In genomic region chr11:124108158-124108557, GRCh38 we compare ENCODE assay signal across 9 cellular contexts. TPM values are rescaled to one million over a fixed set of nuclear protein-coding genes. Genes with fewer than 3 reads are reported as not detected.
DNase-seq lines count a peak whose midpoint lies in the region; ATAC-seq and TF ChIP-seq lines count a peak whose summit lies in the region.
"Had no signal": no experiment of that assay in that cellular context is flagged by ENCODE, and none has a peak within 500 bp of the region (broad histone marks: within the 10 kb centered on the region; RNA-seq: fewer than 3 reads in every experiment).

No MANE protein-coding gene starts in this region.

- peak; percentile 74 for ATAC-seq in GM21367 (IDR thresholded peaks at IDR 0.05; ENCODE audit: unreplicated experiment)
- no peak for ATAC-seq in GM19023 (IDR thresholded peaks at IDR 0.05; ENCODE audit: unreplicated experiment)

- 17 to 22% methylated on average over 1 of the region's 1 CpG for WGBS in esophagus squamous epithelium, 2 donors

- no peak overlapping the region for H3K4me3 ChIP-seq in esophagus squamous epithelium

- no peaks in the 10 kb centered on the region for H3K36me3 ChIP-seq in esophagus squamous epithelium

- intact Hi-C loops in esophagus squamous epithelium (cut with DNase I), result no loop called here

- H3K9me3 ChIP-seq in esophagus squamous epithelium, result no peaks in the 10 kb centered on the region

- peak in 3 of 6 experiments; percentile 3 to 23 (median 7) for TF ChIP-seq CTCF in esophagus squamous epithelium (IDR thresholded peaks at IDR 0.05)

- peaks cover 0 to 12% (median 0%) of the 10 kb centered on the region in 4 donors for H3K27me3 ChIP-seq in esophagus squamous epithelium

- no peaks in the 10 kb centered on the region for H3K4me1 ChIP-seq in esophagus squamous epithelium

- no peak overlapping the region for H3K27ac ChIP-seq in esophagus squamous epithelium
- H3K27ac ChIP-seq: epithelial cell of prostate had no signal

- DNase-seq in DMS114 treated with DMSO at 0.1 percent for 48 hours (lab: John Stamatoyannopoulos, UW; ENCODE audit: unreplicated experiment), result peak; percentile 9
- peak in 2 of 3 experiments; percentile 46 to 82 for DNase-seq in NCI-H1417 (lab: John Stamatoyannopoulos, UW)
- peak; percentile 42 to 46 for DNase-seq in erythroblast (lab: John Stamatoyannopoulos, UW)
- no peak for DNase-seq in esophagus squamous epithelium (lab: John Stamatoyannopoulos, UW)
- no peak for DNase-seq in activated effector memory CD4-positive, alpha-beta T cell treated with Interleukin-2 at 50 U/mL for 16 hours
- no peak for DNase-seq in activated T-cell treated with anti-CD3 and anti-CD28 coated beads, Interleukin-2, amount 50 U/mL, for 48 hours

- TF ChIP-seq POLR2A in erythroblast (IDR thresholded peaks at IDR 0.05; ENCODE audit: low read length) (no peak), esophagus squamous epithelium (IDR thresholded peaks at IDR 0.05) (no peak)

RNA-seq across cellular contexts. Expression of gene VWA5A, which starts 7.1 kb away (rescaled TPM):
- total RNA-seq in esophagus squamous epithelium, result 10 to 100 TPM in 2 of 4 donors, 1 to 10 TPM in 2; 2.7 to 19.8 (median 12.1) TPM

Comparison
In these comparisons a context has a peak if more than half of its experiments do, and no peak if none do; other contexts are left out.
1. DNase-seq: peak in DMS114 treated with DMSO at 0.1 percent for 48 hours (single experiment), NCI-H1417 (2 of 3) and erythroblast (2 of 2); none in esophagus squamous epithelium (single experiment), activated effector memory CD4-positive, alpha-beta T cell treated with Interleukin-2 at 50 U/mL for 16 hours (single experiment) and activated T-cell treated with anti-CD3 and anti-CD28 coated beads, Interleukin-2, amount 50 U/mL, for 48 hours (0 of 2).